Comparison of ENCODE assay signal across 30 cellular contexts in genomic region chr9:26566141-26566540, GRCh38.
"Had no signal": no experiment of that assay in that cellular context is flagged by ENCODE, and none has a peak within 500 bp of the region (broad histone marks: within the 10 kb centered on the region; RNA-seq: fewer than 3 reads in every experiment).

No MANE protein-coding gene starts in this region.

- H2AFZ ChIP-seq: neural progenitor cell, parathyroid adenoma had no signal

- ATAC-seq: naive thymus-derived CD8-positive, alpha-beta T cell; natural killer cell treated with Interleukin-12 subunit alpha and Interleukin-12 subunit beta and Interleukin-15 and Interleukin-18, amount 100 ng/mL, for 72 hours; psoas muscle; right cardiac atrium; right lobe of liver; stimulated activated memory B cell treated with anti-CD40 and anti-IgM and Interleukin-4, amounts not matched to agents 10 μg/mL and 1 μg/mL and 100 μg/mL, for 72 hours; stimulated activated naive CD8-positive, alpha-beta T cell treated with anti-CD3 and anti-CD28 coated beads, Interleukin-15, amount 100 ng/mL, for 72 hours; stimulated activated naive CD8-positive, alpha-beta T cell treated with anti-CD3 and anti-CD28 coated beads, Interleukin-15, Interleukin-2, amounts not matched to agents 100 U/mL and 50 U/mL, for 24 hours; upper lobe of right lung had no signal

- H3K9ac ChIP-seq: neural progenitor cell, parathyroid adenoma had no signal

- H3K9me3 ChIP-seq: ovary, psoas muscle, right lobe of liver, sigmoid colon, suprapubic skin, testis, tibial artery, transverse colon, upper lobe of right lung, uterus had no signal

- H3K4me2 ChIP-seq: neural progenitor cell, smooth muscle cell had no signal

- H3K4me3 ChIP-seq: neural progenitor cell, ovary, psoas muscle, right lobe of liver, sigmoid colon, skin epidermis, smooth muscle cell, spleen, suprapubic skin, testis, tibial artery, transverse colon, upper lobe of right lung, uterus had no signal

- H3K27ac ChIP-seq: neural progenitor cell, ovary, parathyroid adenoma, psoas muscle, right lobe of liver, sigmoid colon, skin epidermis, spleen, suprapubic skin, testis, tibial artery, transverse colon, upper lobe of right lung, uterus had no signal

- H3K4me1 ChIP-seq: parathyroid adenoma, psoas muscle, right lobe of liver, sigmoid colon, spleen, suprapubic skin, testis, tibial artery, upper lobe of right lung, uterus had no signal

- H3K79me2 ChIP-seq: parathyroid adenoma had no signal

- H3K27me3 ChIP-seq: neural progenitor cell, ovary, right lobe of liver, sigmoid colon, spleen, suprapubic skin, testis, tibial artery, transverse colon, upper lobe of right lung, uterus had no signal

- DNase-seq: naive thymus-derived CD8-positive, alpha-beta T cell; occipital lobe; ovary; posterior cingulate gyrus; psoas muscle; right cardiac atrium; right lobe of liver; sigmoid colon; spleen; stimulated activated CD4-positive, alpha-beta T cell treated with anti-CD3 and anti-CD28 coated beads, Interleukin-12 subunit alpha, Interleukin-12 subunit beta, amount 100 ng/mL, for 4 hours; stimulated activated CD4-positive, alpha-beta T cell treated with anti-CD3 and anti-CD28 coated beads, Interleukin-1b, Interleukin-23, amount 100 ng/mL, for 48 hours; stimulated activated CD4-positive, alpha-beta T cell treated with anti-CD3 and anti-CD28 coated beads, Interleukin-4, amount 100 ng/mL, for 1 hour; stimulated activated CD4-positive, alpha-beta T cell treated with anti-CD3 and anti-CD28 coated beads, Interleukin-4, amount 100 ng/mL, for 4 hours; stimulated activated CD8-positive, alpha-beta memory T cell treated with anti-CD3 and anti-CD28 coated beads, Interleukin-4, amount 100 ng/mL, for 48 hours; stimulated activated naive CD4-positive, alpha-beta T cell; stimulated activated naive CD8-positive, alpha-beta T cell treated with anti-CD3 and anti-CD28 coated beads, Interleukin-15, amount 100 ng/mL, for 72 hours; stimulated activated naive CD8-positive, alpha-beta T cell treated with anti-CD3 and anti-CD28 coated beads, Interleukin-15, Interleukin-2, amounts not matched to agents 100 U/mL and 50 U/mL, for 24 hours; substantia nigra; testis; tibial artery; transverse colon; upper lobe of right lung; uterus had no signal

- H3K36me3 ChIP-seq: neural progenitor cell, ovary, right lobe of liver, sigmoid colon, spleen, suprapubic skin, tibial artery, transverse colon, upper lobe of right lung, uterus had no signal
